In genomic region chr7:90596745-90597526, GRCh38 we compare ENCODE assay signal across 8 cellular contexts. TPM values are rescaled to one million over a fixed set of nuclear protein-coding genes. Genes with fewer than 3 reads are reported as not detected.
DNase-seq lines count a peak whose midpoint lies in the region; ATAC-seq and TF ChIP-seq lines count a peak whose summit lies in the region.

No MANE protein-coding gene starts in this region.

- H3K27ac Mint-ChIP-seq in chondrocyte (ENCODE audit: unreplicated experiment), result peak overlapping the region; percentile 96
- H3K27ac Mint-ChIP-seq in type B pancreatic cell, result peak overlapping the region; percentile 80

- H3K27me3 Mint-ChIP-seq in chondrocyte (ENCODE audit: low read depth) (no peaks in the 10 kb centered on the region), type B pancreatic cell (peaks cover 7% of the 10 kb centered on the region)

- H3K4me3 ChIP-seq in GM12865 (ENCODE audit: low read depth, low read length) (peak overlapping the region; percentile 60), lung (peak overlapping the region; percentile 91)

- no peaks in the 10 kb centered on the region for H3K27me3 ChIP-seq in lung (ENCODE audit: control insufficient read depth, insufficient read depth)

- H3K4me3 Mint-ChIP-seq in chondrocyte (ENCODE audit: unreplicated experiment) (peak overlapping the region; percentile 95), type B pancreatic cell (peak overlapping the region; percentile 97)

- DNase-seq in A172 (ENCODE audit: low spot score), result peak; percentile 49
- peak; percentile 43 for DNase-seq in GM12865 (ENCODE audit: low read depth)
- DNase-seq in NCI-H2171 (lab: John Stamatoyannopoulos, UW), result peak; percentile 10
- DNase-seq in chondrocyte (ENCODE audit: low spot score), result no peak
- no peak for DNase-seq in lung (ENCODE audit: low spot score)
- no peak for DNase-seq in type B pancreatic cell (ENCODE audit: extremely low spot score, unreplicated experiment)
- no peak for DNase-seq in NCI-H187 (lab: John Stamatoyannopoulos, UW)

- no peaks in the 10 kb centered on the region for H3K9me3 ChIP-seq in lung (ENCODE audit: control insufficient read depth in 2 of 2, insufficient read depth in 1 of 2, low read length in 1 of 2)

- ATAC-seq in HG02610 (IDR thresholded peaks at IDR 0.05; ENCODE audit: unreplicated experiment) (peak; percentile 25), lung (ENCODE audit: insufficient read depth, low FRiP score) (peak; percentile 3)

- H3K9me3 Mint-ChIP-seq in chondrocyte (ENCODE audit: low read depth), result no peaks in the 10 kb centered on the region
- no peaks in the 10 kb centered on the region for H3K9me3 Mint-ChIP-seq in type B pancreatic cell

- H3K4me1 ChIP-seq in lung (ENCODE audit: control insufficient read depth in 2 of 2, insufficient read depth in 2 of 2, low read length in 2 of 2), result peaks cover 0 to 12% of the 10 kb centered on the region in 2 donors

- no peak for TF ChIP-seq CTCF in GM12865 (IDR thresholded peaks at IDR 0.05; ENCODE audit: insufficient read depth, low read depth, low read length, missing control alignments)
- peak; percentile 25 for TF ChIP-seq CTCF in chondrocyte (IDR thresholded peaks at IDR 0.05)
- TF ChIP-seq CTCF in lung (IDR thresholded peaks at IDR 0.05; ENCODE audit: control extremely low read depth, extremely low read depth), result no peak
- no peak for TF ChIP-seq CTCF in type B pancreatic cell (conservative IDR thresholded peaks at IDR 0.05)

- H3K27ac ChIP-seq in lung (ENCODE audit: low read depth in 1 of 2, low read length in 1 of 2), result peak overlapping the region; percentile 85 to 94

- 1% methylated on average over 41 of the region's 41 CpGs for WGBS in lung, 2 donors

- no peaks in the 10 kb centered on the region for H3K36me3 ChIP-seq in lung (ENCODE audit: control insufficient read depth in 2 of 2, insufficient read depth in 2 of 2, low read length in 2 of 2)

- H3K36me3 Mint-ChIP-seq in chondrocyte (ENCODE audit: low read depth), result peaks cover 2% of the 10 kb centered on the region
- no peaks in the 10 kb centered on the region for H3K36me3 Mint-ChIP-seq in type B pancreatic cell

- H3K4me1 Mint-ChIP-seq in chondrocyte (ENCODE audit: low read depth), result peaks cover 69% of the 10 kb centered on the region
- peaks cover 30% of the 10 kb centered on the region for H3K4me1 Mint-ChIP-seq in type B pancreatic cell (ENCODE audit: unreplicated experiment)

RNA-seq across cellular contexts. Expression of gene CDK14, which starts 0.8 kb away (rescaled TPM):
- total RNA-seq in A172 (2014; rRNA removed; shearing (Covaris generic)), result 19.6 and 22.3 TPM in 2 replicates
- total RNA-seq in chondrocyte (53.7 to 97.9 TPM (median 61.4 TPM) in 3 replicates), lung (100 to 1,000 TPM in 1 of 2 donors, 10 to 100 TPM in 1; 32.0 to 117 TPM), type B pancreatic cell (ENCODE audit: low replicate concordance) (38.1 and 43.5 TPM in 2 replicates)
- 1 to 10 TPM; 4.3 to 5.9 TPM for polyA plus RNA-seq in lung

Comparison
In these comparisons a context has a peak if more than half of its experiments do, and no peak if none do; other contexts are left out.
1. DNase-seq: peak in A172 (single experiment), GM12865 (single experiment) and NCI-H2171 (single experiment); none in chondrocyte (single experiment), lung (single experiment), type B pancreatic cell (single experiment) and NCI-H187 (0 of 2).